1 cellular context compared by ENCODE assay signal in the genomic region with DNA sequence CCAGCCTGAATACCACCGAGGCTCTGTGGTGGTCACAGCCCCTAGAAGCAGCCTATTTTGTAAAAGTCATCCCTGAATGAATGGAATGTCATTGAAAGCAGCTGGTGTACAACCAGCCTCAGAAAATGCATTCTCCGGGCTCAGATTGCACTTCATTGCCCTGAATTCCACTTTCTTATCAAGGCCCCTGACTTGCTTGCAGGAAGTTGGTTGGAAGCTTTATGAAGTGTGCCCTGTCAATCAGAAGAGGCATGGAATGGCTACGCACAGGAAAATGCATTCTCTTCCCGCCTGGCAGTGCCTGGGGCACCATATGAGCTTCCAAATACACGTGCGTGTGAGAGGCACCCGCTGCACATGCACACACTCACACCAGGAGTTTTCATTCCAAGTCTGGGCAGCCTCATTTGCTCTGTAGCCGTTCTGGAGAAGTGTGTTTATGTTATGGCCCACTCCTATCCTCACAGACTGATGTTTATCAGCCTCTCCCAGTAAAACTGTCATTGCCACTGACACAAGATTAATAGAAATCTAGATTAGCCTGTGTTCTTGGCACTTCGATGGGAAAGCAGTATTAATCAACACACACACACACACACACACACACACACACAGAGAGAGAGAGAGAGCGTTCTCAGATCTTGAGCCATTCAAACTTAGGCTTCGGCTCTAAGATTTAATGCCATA.
TF ChIP-seq lines count a peak whose summit lies in the region.

No MANE protein-coding gene starts in this region.

TF ChIP-seq in HEK293, 187 proteins besides CTCF, POLR2A, EP300 and RAD21 (continued from another document and continues in another):
- TF ChIP-seq BCL11B (tag by site-specific recombination; IDR thresholded peaks at IDR 0.05; ENCODE audit: low read depth) (peak; percentile 96), ZNF654 (tag by site-specific recombination; IDR thresholded peaks at IDR 0.05; ENCODE audit: low read depth) (no peak), GLI2 (tag by site-specific recombination; IDR thresholded peaks at IDR 0.05; ENCODE audit: borderline replicate concordance, low read depth) (peak; percentile 93), ZNF214 (tag by site-specific recombination; IDR thresholded peaks at IDR 0.05; ENCODE audit: borderline replicate concordance) (no peak), ZNF16 (tag by site-specific recombination; IDR thresholded peaks at IDR 0.05; ENCODE audit: low read depth) (no peak), ZNF664 (tag by site-specific recombination; IDR thresholded peaks at IDR 0.05) (peak; percentile 82), ZSCAN4 (tag by site-specific recombination; IDR thresholded peaks at IDR 0.05) (peak; percentile 98), ZNF394 (tag by site-specific recombination; IDR thresholded peaks at IDR 0.05; ENCODE audit: borderline replicate concordance) (peak; percentile 72; the same call in 1 of the 2 replicates), ZNF548 (tag by site-specific recombination; IDR thresholded peaks at IDR 0.05) (no peak), ZNF785 (tag by site-specific recombination; IDR thresholded peaks at IDR 0.05) (no peak), ZNF211 (tag by site-specific recombination; IDR thresholded peaks at IDR 0.05; ENCODE audit: low read depth) (no peak), ZNF112 (tag by site-specific recombination; IDR thresholded peaks at IDR 0.05) (0 out of 2 replicates have a peak, but pooled peaks have one; percentile 13), SALL2 (tag by site-specific recombination; IDR thresholded peaks at IDR 0.05; ENCODE audit: borderline replicate concordance) (no peak), ZNF792 (tag by site-specific recombination; IDR thresholded peaks at IDR 0.05) (peak; percentile 80; the same call in 1 of the 2 replicates), SETDB1 (IDR thresholded peaks at IDR 0.05; ENCODE audit: insufficient read length, low read length) (no peak), ZNF48 (tag by site-specific recombination; IDR thresholded peaks at IDR 0.05) (no peak), ZNF544 (tag by site-specific recombination; IDR thresholded peaks at IDR 0.05) (no peak), ZNF157 (tag by site-specific recombination; IDR thresholded peaks at IDR 0.05) (no peak), KLF16 (tag by site-specific recombination; IDR thresholded peaks at IDR 0.05) (peak; percentile 94), ZNF707 (tag by site-specific recombination; IDR thresholded peaks at IDR 0.05) (no peak), ZNF768 (tag by site-specific recombination; IDR thresholded peaks at IDR 0.05) (no peak), ZNF239 (tag by site-specific recombination; IDR thresholded peaks at IDR 0.05) (no peak), SCRT1 (tag by site-specific recombination; IDR thresholded peaks at IDR 0.05; ENCODE audit: borderline replicate concordance) (peak; percentile 75; the same call in 1 of the 2 replicates), ZNF362 (tag by site-specific recombination; IDR thresholded peaks at IDR 0.05) (no peak), ZNF114 (tag by site-specific recombination; IDR thresholded peaks at IDR 0.05) (no peak), ZNF843 (tag by site-specific recombination; IDR thresholded peaks at IDR 0.05) (peak; percentile 100), ZNF335 (tag by site-specific recombination; conservative IDR thresholded peaks at IDR 0.05) (peak; percentile 94), ZNF830 (tag by site-specific recombination; IDR thresholded peaks at IDR 0.05; ENCODE audit: low read depth) (no peak), REPIN1 (tag by site-specific recombination; IDR thresholded peaks at IDR 0.05; ENCODE audit: low read depth) (peak; percentile 93; the same call in 1 of the 2 replicates), KLF10 (tag by site-specific recombination; IDR thresholded peaks at IDR 0.05) (peak; percentile 70), ZNF677 (tag by site-specific recombination; IDR thresholded peaks at IDR 0.05) (no peak)
- TF ChIP-seq, protein P1, sequence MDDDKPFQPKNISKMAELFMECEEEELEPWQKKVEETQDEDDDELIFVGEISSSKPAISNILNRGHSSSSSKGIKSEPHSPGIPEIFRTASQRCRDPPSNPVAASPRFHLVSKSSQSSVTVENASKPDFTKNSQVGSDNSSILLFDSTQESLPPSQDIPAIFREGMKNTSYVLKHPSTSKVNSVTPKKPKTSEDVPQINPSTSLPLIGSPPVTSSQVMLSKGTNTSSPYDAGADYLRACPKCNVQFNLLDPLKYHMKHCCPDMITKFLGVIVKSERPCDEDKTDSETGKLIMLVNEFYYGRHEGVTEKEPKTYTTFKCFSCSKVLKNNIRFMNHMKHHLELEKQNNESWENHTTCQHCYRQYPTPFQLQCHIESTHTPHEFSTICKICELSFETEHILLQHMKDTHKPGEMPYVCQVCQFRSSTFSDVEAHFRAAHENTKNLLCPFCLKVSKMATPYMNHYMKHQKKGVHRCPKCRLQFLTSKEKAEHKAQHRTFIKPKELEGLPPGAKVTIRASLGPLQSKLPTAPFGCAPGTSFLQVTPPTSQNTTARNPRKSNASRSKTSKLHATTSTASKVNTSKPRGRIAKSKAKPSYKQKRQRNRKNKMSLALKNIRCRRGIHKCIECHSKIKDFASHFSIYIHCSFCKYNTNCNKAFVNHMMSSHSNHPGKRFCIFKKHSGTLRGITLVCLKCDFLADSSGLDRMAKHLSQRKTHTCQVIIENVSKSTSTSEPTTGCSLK (tag by site-specific recombination; IDR thresholded peaks at IDR 0.05) = no peak
- TF ChIP-seq, protein P2, sequence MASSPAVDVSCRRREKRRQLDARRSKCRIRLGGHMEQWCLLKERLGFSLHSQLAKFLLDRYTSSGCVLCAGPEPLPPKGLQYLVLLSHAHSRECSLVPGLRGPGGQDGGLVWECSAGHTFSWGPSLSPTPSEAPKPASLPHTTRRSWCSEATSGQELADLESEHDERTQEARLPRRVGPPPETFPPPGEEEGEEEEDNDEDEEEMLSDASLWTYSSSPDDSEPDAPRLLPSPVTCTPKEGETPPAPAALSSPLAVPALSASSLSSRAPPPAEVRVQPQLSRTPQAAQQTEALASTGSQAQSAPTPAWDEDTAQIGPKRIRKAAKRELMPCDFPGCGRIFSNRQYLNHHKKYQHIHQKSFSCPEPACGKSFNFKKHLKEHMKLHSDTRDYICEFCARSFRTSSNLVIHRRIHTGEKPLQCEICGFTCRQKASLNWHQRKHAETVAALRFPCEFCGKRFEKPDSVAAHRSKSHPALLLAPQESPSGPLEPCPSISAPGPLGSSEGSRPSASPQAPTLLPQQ (tag by site-specific recombination; IDR thresholded peaks at IDR 0.05) = peak; percentile 95
- TF ChIP-seq, protein P3, sequence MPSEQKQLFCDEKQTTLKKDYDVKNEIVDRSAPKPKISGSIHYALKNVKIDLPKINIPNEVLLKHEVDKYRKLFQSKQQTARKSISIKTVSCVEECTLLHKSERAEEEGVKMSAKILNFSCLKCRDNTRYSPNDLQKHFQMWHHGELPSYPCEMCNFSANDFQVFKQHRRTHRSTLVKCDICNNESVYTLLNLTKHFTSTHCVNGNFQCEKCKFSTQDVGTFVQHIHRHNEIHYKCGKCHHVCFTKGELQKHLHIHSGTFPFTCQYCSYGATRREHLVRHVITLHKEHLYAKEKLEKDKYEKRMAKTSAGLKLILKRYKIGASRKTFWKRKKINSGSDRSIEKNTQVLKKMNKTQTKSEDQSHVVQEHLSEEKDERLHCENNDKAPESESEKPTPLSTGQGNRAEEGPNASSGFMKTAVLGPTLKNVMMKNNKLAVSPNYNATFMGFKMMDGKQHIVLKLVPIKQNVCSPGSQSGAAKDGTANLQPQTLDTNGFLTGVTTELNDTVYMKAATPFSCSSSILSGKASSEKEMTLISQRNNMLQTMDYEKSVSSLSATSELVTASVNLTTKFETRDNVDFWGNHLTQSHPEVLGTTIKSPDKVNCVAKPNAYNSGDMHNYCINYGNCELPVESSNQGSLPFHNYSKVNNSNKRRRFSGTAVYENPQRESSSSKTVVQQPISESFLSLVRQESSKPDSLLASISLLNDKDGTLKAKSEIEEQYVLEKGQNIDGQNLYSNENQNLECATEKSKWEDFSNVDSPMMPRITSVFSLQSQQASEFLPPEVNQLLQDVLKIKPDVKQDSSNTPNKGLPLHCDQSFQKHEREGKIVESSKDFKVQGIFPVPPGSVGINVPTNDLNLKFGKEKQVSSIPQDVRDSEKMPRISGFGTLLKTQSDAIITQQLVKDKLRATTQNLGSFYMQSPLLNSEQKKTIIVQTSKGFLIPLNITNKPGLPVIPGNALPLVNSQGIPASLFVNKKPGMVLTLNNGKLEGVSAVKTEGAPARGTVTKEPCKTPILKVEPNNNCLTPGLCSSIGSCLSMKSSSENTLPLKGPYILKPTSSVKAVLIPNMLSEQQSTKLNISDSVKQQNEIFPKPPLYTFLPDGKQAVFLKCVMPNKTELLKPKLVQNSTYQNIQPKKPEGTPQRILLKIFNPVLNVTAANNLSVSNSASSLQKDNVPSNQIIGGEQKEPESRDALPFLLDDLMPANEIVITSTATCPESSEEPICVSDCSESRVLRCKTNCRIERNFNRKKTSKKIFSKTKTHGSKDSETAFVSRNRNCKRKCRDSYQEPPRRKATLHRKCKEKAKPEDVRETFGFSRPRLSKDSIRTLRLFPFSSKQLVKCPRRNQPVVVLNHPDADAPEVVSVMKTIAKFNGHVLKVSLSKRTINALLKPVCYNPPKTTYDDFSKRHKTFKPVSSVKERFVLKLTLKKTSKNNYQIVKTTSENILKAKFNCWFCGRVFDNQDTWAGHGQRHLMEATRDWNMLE (tag by site-specific recombination; conservative IDR thresholded peaks at IDR 0.05; ENCODE audit: low read depth) = peak; percentile 48; the same call in 1 of the 2 replicates
- TF ChIP-seq, protein P4, sequence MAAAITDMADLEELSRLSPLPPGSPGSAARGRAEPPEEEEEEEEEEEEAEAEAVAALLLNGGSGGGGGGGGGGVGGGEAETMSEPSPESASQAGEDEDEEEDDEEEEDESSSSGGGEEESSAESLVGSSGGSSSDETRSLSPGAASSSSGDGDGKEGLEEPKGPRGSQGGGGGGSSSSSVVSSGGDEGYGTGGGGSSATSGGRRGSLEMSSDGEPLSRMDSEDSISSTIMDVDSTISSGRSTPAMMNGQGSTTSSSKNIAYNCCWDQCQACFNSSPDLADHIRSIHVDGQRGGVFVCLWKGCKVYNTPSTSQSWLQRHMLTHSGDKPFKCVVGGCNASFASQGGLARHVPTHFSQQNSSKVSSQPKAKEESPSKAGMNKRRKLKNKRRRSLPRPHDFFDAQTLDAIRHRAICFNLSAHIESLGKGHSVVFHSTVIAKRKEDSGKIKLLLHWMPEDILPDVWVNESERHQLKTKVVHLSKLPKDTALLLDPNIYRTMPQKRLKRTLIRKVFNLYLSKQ (tag by site-specific recombination; IDR thresholded peaks at IDR 0.05; ENCODE audit: borderline replicate concordance) = 0 out of 2 replicates have a peak, but pooled peaks have one; percentile 59
- TF ChIP-seq, protein P5, sequence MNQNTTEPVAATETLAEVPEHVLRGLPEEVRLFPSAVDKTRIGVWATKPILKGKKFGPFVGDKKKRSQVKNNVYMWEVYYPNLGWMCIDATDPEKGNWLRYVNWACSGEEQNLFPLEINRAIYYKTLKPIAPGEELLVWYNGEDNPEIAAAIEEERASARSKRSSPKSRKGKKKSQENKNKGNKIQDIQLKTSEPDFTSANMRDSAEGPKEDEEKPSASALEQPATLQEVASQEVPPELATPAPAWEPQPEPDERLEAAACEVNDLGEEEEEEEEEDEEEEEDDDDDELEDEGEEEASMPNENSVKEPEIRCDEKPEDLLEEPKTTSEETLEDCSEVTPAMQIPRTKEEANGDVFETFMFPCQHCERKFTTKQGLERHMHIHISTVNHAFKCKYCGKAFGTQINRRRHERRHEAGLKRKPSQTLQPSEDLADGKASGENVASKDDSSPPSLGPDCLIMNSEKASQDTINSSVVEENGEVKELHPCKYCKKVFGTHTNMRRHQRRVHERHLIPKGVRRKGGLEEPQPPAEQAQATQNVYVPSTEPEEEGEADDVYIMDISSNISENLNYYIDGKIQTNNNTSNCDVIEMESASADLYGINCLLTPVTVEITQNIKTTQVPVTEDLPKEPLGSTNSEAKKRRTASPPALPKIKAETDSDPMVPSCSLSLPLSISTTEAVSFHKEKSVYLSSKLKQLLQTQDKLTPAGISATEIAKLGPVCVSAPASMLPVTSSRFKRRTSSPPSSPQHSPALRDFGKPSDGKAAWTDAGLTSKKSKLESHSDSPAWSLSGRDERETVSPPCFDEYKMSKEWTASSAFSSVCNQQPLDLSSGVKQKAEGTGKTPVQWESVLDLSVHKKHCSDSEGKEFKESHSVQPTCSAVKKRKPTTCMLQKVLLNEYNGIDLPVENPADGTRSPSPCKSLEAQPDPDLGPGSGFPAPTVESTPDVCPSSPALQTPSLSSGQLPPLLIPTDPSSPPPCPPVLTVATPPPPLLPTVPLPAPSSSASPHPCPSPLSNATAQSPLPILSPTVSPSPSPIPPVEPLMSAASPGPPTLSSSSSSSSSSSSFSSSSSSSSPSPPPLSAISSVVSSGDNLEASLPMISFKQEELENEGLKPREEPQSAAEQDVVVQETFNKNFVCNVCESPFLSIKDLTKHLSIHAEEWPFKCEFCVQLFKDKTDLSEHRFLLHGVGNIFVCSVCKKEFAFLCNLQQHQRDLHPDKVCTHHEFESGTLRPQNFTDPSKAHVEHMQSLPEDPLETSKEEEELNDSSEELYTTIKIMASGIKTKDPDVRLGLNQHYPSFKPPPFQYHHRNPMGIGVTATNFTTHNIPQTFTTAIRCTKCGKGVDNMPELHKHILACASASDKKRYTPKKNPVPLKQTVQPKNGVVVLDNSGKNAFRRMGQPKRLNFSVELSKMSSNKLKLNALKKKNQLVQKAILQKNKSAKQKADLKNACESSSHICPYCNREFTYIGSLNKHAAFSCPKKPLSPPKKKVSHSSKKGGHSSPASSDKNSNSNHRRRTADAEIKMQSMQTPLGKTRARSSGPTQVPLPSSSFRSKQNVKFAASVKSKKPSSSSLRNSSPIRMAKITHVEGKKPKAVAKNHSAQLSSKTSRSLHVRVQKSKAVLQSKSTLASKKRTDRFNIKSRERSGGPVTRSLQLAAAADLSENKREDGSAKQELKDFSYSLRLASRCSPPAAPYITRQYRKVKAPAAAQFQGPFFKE (tag by site-specific recombination; IDR thresholded peaks at IDR 0.05; ENCODE audit: borderline replicate concordance) = no peak
